Comparison of ENCODE assay signal across 8 cellular contexts in the genomic region with DNA sequence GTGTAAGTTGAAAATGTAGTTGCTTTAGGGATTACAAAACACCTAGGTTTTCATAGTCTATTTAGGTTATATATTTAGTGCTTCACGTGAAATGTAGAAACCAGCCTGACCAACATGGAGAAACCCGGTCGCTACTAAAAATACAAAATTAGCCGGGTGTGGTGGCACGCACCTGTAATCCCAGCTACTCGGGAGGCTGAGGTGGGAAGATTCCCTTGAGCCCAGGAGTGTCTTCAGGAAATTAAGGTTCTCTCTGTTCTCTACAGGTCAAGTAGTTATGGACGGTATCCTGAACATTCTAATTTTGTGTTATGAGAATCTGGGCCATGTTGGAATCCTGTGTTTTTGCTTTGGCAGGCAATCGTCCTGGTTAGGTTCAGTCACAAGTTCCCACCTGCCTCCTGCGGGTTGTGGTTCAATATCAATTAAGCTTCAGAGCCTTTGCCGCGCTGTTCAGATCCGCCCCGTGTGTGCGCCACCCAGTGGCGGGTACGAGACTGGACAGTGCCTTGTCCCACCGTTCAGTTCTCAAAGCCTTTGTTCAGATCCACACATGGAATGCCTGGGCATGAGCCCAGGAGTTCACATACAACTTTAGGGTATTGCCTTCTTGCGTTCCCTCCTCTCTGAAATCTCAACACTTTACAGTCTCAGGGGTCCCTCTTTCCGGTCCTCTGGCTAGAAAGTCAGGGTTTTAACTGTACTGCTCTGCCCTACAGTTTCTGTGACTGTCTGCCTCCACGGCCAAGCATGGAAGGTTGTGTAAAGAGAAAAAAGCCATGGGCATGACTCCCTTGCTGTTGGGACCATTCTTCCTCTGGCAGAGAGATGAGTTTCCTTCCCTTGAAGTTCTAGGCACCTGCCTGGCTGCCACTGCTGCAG. TPM values are rescaled to one million over a fixed set of nuclear protein-coding genes. Genes with fewer than 3 reads are reported as not detected.
DNase-seq lines count a peak whose midpoint lies in the region; ATAC-seq and TF ChIP-seq lines count a peak whose summit lies in the region.

No MANE protein-coding gene starts in this region.

- CTCF ChIA-PET in activated CD4-positive, alpha-beta memory T cell treated with anti-CD3 and anti-CD28 coated beads for 36 hours (lab: Charles Lee): interaction anchor here (0.6 to 3.9 kb wide), 28 partner anchors 10 to 789 kb away, joined by 3 to 26 read pairs (median 3); partner anchors contain the start of gene RNFT1

- peak overlapping the region; percentile 32 for H3K4me3 Mint-ChIP-seq in activated CD4-positive, alpha-beta memory T cell treated with anti-CD3 and anti-CD28 coated beads for 36 hours

- peaks cover 15% of the 10 kb centered on the region for H3K27me3 Mint-ChIP-seq in activated CD4-positive, alpha-beta memory T cell treated with anti-CD3 and anti-CD28 coated beads for 36 hours

- intact Hi-C loops in activated CD4-positive, alpha-beta memory T cell treated with anti-CD3 and anti-CD28 coated beads for 36 hours (cut with micrococcal nuclease): loop anchor here (10.0 kb wide), 3 partner anchors 98 to 398 kb away; partner anchors contain the start of genes RPS6KB1 and TUBD1

- POLR2A ChIA-PET in activated CD4-positive, alpha-beta memory T cell treated with anti-CD3 and anti-CD28 coated beads for 36 hours (lab: Charles Lee): interaction anchor here (0.6 to 1.2 kb wide), 2 partner anchors 72 to 123 kb away, joined by 3 to 4 read pairs; partner anchors contain the start of gene RNFT1

- ATAC-seq in HG03432 (IDR thresholded peaks at IDR 0.05; ENCODE audit: unreplicated experiment) (peak; percentile 75), HG02938 (IDR thresholded peaks at IDR 0.05; ENCODE audit: unreplicated experiment) (no peak)

- H3K4me1 Mint-ChIP-seq in activated CD4-positive, alpha-beta memory T cell treated with anti-CD3 and anti-CD28 coated beads for 36 hours (ENCODE audit: low read depth): peaks cover 5% of the 10 kb centered on the region

- peak; percentile 99 for TF ChIP-seq CTCF in GM12872 (IDR thresholded peaks at IDR 0.05; ENCODE audit: insufficient read depth, low read depth, low read length)

- no peaks in the 10 kb centered on the region for H3K9me3 Mint-ChIP-seq in activated CD4-positive, alpha-beta memory T cell treated with anti-CD3 and anti-CD28 coated beads for 36 hours

- peaks cover 3% of the 10 kb centered on the region for H3K36me3 Mint-ChIP-seq in activated CD4-positive, alpha-beta memory T cell treated with anti-CD3 and anti-CD28 coated beads for 36 hours

- H3K27ac Mint-ChIP-seq in activated CD4-positive, alpha-beta memory T cell treated with anti-CD3 and anti-CD28 coated beads for 36 hours: peak overlapping the region; percentile 40

- peak; percentile 81 for DNase-seq in NCI-H748 (lab: John Stamatoyannopoulos, UW; ENCODE audit: unreplicated experiment)
- DNase-seq in activated CD4-positive, alpha-beta memory T cell treated with anti-CD3 and anti-CD28 coated beads for 36 hours: peak; percentile 78
- DNase-seq in effector CD4-positive, alpha-beta T cell: peak; percentile 58
- peak; percentile 68 for DNase-seq in medulla oblongata (ENCODE audit: extremely low spot score)
- peak; percentile 43 for DNase-seq in stimulated activated CD8-positive, alpha-beta memory T cell treated with anti-CD3 and anti-CD28 coated beads, Interleukin-12 subunit alpha, Interleukin-12 subunit beta, amount 100 ng/mL, for 4 hours (ENCODE audit: low read depth)

RNA-seq across cellular contexts. Expression of gene HEATR6, which starts 41.7 kb away (rescaled TPM):
- total RNA-seq in activated CD4-positive, alpha-beta memory T cell treated with anti-CD3 and anti-CD28 coated beads for 36 hours: 10 to 100 TPM; 28.2 to 29.3 TPM
